8 cellular contexts compared by ENCODE assay signal in the genomic region with DNA sequence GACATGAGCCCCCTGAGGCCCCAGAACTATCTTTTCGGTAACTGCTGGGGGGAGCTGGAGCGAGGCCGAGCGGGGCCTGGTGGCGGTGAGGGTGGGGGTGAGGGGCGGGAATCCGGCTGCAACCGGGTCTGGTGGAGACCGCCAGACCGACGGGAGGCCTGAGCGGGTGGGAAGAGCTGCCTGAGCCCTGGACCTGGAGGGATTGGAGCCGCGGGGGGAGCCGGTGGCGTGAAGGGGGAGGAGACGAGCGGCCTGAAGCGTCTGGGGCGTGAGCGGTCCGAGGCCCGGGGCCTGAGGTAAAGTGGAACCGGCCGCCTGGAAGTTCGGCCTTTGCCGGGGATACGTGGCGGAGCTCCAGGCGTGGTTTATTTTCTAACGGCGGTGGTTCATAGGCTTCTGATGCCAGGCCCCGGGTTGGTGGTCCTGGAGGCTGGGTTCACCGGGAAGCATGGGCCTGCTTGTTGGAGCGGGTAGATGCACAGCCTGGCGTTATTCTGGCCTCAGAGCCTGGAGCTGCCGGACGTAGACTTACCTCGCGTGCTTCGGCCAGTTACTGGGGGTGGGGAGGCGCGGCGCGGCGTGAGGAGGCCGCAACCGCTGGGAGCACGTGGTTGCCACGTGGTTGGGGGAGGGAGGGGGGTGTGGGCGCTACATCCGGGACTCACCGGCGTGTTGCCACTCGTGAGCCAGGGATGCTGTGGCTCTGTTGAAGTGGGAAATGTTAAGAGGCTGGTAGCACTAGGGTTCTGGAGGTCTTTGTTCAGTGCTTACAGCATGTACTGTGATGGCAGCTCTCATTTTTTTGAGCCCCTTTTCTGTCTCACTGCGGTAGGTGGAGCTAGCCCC. TPM values are rescaled to one million over a fixed set of nuclear protein-coding genes. Genes with fewer than 3 reads are reported as not detected.
DNase-seq lines count a peak whose midpoint lies in the region; ATAC-seq and TF ChIP-seq lines count a peak whose summit lies in the region.

No MANE protein-coding gene starts in this region.

- peak overlapping the region; percentile 99 for H3K9ac ChIP-seq in HUES64 (ENCODE audit: low read depth, low read length)

- H3K4me1 Mint-ChIP-seq in activated naive CD4-positive, alpha-beta T cell treated with anti-CD3 and anti-CD28 coated beads for 36 hours (ENCODE audit: low read depth): peaks cover 44% of the 10 kb centered on the region

- H3K36me3 ChIP-seq in HUES64 (ENCODE audit: insufficient read depth, low read length): peaks cover 47% of the 10 kb centered on the region

- H3K27me3 Mint-ChIP-seq in activated naive CD4-positive, alpha-beta T cell treated with anti-CD3 and anti-CD28 coated beads for 36 hours (ENCODE audit: low read depth): no peaks in the 10 kb centered on the region

- intact Hi-C loops in activated naive CD4-positive, alpha-beta T cell treated with anti-CD3 and anti-CD28 coated beads for 36 hours (cut with micrococcal nuclease): loop anchor here (1.0 to 10.0 kb wide), 12 partner anchors 19 to 1123 kb away; a partner anchor contains a TSS

- no peaks in the 10 kb centered on the region for H3K27me3 ChIP-seq in HUES64 (ENCODE audit: insufficient read depth, low read length)

- H3K9me3 ChIP-seq in HUES64 (ENCODE audit: insufficient read depth, low read depth, low read length): no peaks in the 10 kb centered on the region

- under 1% methylated on average over 56 of the region's 56 CpGs for WGBS in HUES64

- peak overlapping the region; percentile 98 for H3K27ac Mint-ChIP-seq in activated naive CD4-positive, alpha-beta T cell treated with anti-CD3 and anti-CD28 coated beads for 36 hours

- CTCF ChIA-PET in activated naive CD4-positive, alpha-beta T cell treated with anti-CD3 and anti-CD28 coated beads for 36 hours (lab: Charles Lee): no interaction called here

- DNase-seq in DMS114 treated with DMSO at 0.1 percent for 48 hours (lab: John Stamatoyannopoulos, UW; ENCODE audit: unreplicated experiment): peak; percentile 60
- peak; percentile 88 for DNase-seq in SK-MEL-5 (ENCODE audit: low read depth, low spot score)
- peak; percentile 87 for DNase-seq in activated naive CD4-positive, alpha-beta T cell treated with anti-CD3 and anti-CD28 coated beads for 36 hours
- DNase-seq in germinal center (ENCODE audit: low spot score): peak; percentile 60
- DNase-seq in omental fat pad (ENCODE audit: low spot score): peak; percentile 70

- peaks cover 23% of the 10 kb centered on the region for H3K4me1 ChIP-seq in HUES64 (ENCODE audit: insufficient read depth, low read length)

- ATAC-seq in GM21381 (IDR thresholded peaks at IDR 0.05; ENCODE audit: unreplicated experiment): peak; percentile 37
- peak; percentile 35 for ATAC-seq in omental fat pad (ENCODE audit: low FRiP score)

- no peaks in the 10 kb centered on the region for H3K9me3 Mint-ChIP-seq in activated naive CD4-positive, alpha-beta T cell treated with anti-CD3 and anti-CD28 coated beads for 36 hours

- no peak for TF ChIP-seq CTCF in omental fat pad (IDR thresholded peaks at IDR 0.05)

- peak overlapping the region; percentile 98 for H3K4me3 Mint-ChIP-seq in activated naive CD4-positive, alpha-beta T cell treated with anti-CD3 and anti-CD28 coated beads for 36 hours

- H3K4me3 ChIP-seq in HUES64 (ENCODE audit: low read length): peak overlapping the region; percentile 94

- H3K27ac ChIP-seq in HUES64 (ENCODE audit: low read depth, low read length): peak overlapping the region; percentile 90
- H3K27ac ChIP-seq in temporal lobe (ENCODE audit: low read depth, low read length): peak overlapping the region; percentile 50

- in situ Hi-C loops in SK-MEL-5 (cut with HindIII; ENCODE audit: low pct_unique_long_range_greater_than_20kb, low sequenced_read_pairs): no loop called here

- H3K36me3 Mint-ChIP-seq in activated naive CD4-positive, alpha-beta T cell treated with anti-CD3 and anti-CD28 coated beads for 36 hours (ENCODE audit: low read depth): peaks cover 50% of the 10 kb centered on the region

RNA-seq across cellular contexts. Expression of a gene that starts 0.5 kb away (rescaled TPM):
- 3,673 TPM for polyA plus RNA-seq in HUES64 (2013, experiment 1 of 2)
- polyA plus RNA-seq in HUES64 (2013, experiment 2 of 2): 3,820 TPM
- total RNA-seq in SK-MEL-5 (2014; rRNA removed; shearing (Covaris generic)): 3,487 and 3,786 TPM in 2 replicates
- 3,077 and 3,459 TPM in 2 replicates for polyA plus RNA-seq in SK-MEL-5 (2015; cell fraction: cytosol; rRNA removed)
- 1,553 and 1,691 TPM in 2 replicates for polyA plus RNA-seq in SK-MEL-5 (2015; cell fraction: nucleus; rRNA removed)
- total RNA-seq in activated naive CD4-positive, alpha-beta T cell treated with anti-CD3 and anti-CD28 coated beads for 36 hours: 1,000 to 10,000 TPM; 3,194 to 3,467 TPM
- total RNA-seq in omental fat pad (100 to 1,000 TPM; 384 to 931 (median 640) TPM), temporal lobe (261 TPM)

RNA-seq across cellular contexts. Expression of a gene that starts 31.3 kb away (rescaled TPM):
- polyA plus RNA-seq in HUES64 (2013, experiment 1 of 2): 1.5 TPM
- polyA plus RNA-seq in HUES64 (2013, experiment 2 of 2): 2.9 TPM
- not detected in 2 replicates for total RNA-seq in SK-MEL-5 (2014; rRNA removed; shearing (Covaris generic))
- polyA plus RNA-seq in SK-MEL-5 (2015; cell fraction: cytosol; rRNA removed): 0.04 TPM in 1 of 2 replicates, not detected in the other
- 0.73 TPM in 1 of 2 replicates, not detected in the other for polyA plus RNA-seq in SK-MEL-5 (2015; cell fraction: nucleus; rRNA removed)
- total RNA-seq in activated naive CD4-positive, alpha-beta T cell treated with anti-CD3 and anti-CD28 coated beads for 36 hours: under 1 TPM in 1 of 2 experiments, not detected in 1; 0.17 TPM
- 1 to 10 TPM in 3 of 4 donors, under 1 TPM in 1; 0.79 to 7.5 (median 2.1) TPM for total RNA-seq in omental fat pad
- total RNA-seq in temporal lobe: under 0.01 TPM

Comparison
In these comparisons a context has a peak if more than half of its experiments do, and no peak if none do; other contexts are left out.
1. Peak in every context shown above with its lines: DNase-seq, ATAC-seq, H3K4me3 ChIP-seq and H3K27ac ChIP-seq.